In genomic region chr3:111807826-111808225, GRCh38 we compare ENCODE assay signal across 12 cellular contexts.
"Had no signal": no experiment of that assay in that cellular context is flagged by ENCODE, and none has a peak within 500 bp of the region (broad histone marks: within the 10 kb centered on the region; RNA-seq: fewer than 3 reads in every experiment).

No MANE protein-coding gene starts in this region.

- H3K79me2 ChIP-seq: parathyroid adenoma had no signal

- H3K4me3 ChIP-seq: dorsolateral prefrontal cortex, esophagus muscularis mucosa, left ventricle myocardium inferior, neural progenitor cell, suprapubic skin had no signal

- H3K9ac ChIP-seq: neural progenitor cell, parathyroid adenoma had no signal

- H3K4me1 ChIP-seq: neural progenitor cell had no signal

- FAIRE-seq: bronchial epithelial cell had no signal

- H3K4me2 ChIP-seq: neural progenitor cell had no signal

- H3K27me3 ChIP-seq: dorsolateral prefrontal cortex, esophagus muscularis mucosa, neural progenitor cell, suprapubic skin had no signal

- H3K27ac ChIP-seq: dorsolateral prefrontal cortex, esophagus muscularis mucosa, left ventricle myocardium inferior, neural progenitor cell, parathyroid adenoma, suprapubic skin had no signal

- H3K9me3 ChIP-seq: esophagus muscularis mucosa, left ventricle myocardium inferior, suprapubic skin had no signal

- H2AFZ ChIP-seq: neural progenitor cell, parathyroid adenoma had no signal

- H3K36me3 ChIP-seq: esophagus muscularis mucosa, left ventricle myocardium inferior, neural progenitor cell, suprapubic skin had no signal

- DNase-seq: activated CD4-positive, alpha-beta T cell treated with anti-CD3 and anti-CD28 coated beads, Interleukin-2, amount 50 U/mL, for 1 hour; activated T-cell treated with anti-CD3 and anti-CD28 coated beads, Interleukin-2, amount 50 U/mL, for 1 hour; dorsolateral prefrontal cortex; left ventricle myocardium inferior; mesendoderm; retina; stimulated activated naive CD4-positive, alpha-beta T cell had no signal
